In the genomic region with DNA sequence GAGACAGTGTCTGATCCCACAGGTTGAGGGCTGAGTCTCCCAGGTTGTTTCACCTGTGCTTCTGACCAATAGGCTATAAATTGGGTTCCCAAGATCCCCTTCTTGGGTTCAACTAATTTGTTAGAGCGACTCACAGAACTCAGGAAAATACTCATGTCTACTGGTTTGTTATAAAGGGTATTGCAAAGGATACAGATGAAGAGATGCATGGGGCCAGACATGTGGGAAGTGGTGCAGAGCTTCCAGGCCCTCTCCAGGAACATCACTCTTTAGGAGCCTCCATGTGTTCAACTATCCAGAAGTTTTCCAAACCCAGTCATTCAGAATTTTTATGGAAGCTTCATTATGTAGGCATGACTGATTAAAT, we compare ENCODE assay signal across 27 cellular contexts.
"Had no signal": no experiment of that assay in that cellular context is flagged by ENCODE, and none has a peak within 500 bp of the region (broad histone marks: within the 10 kb centered on the region; RNA-seq: fewer than 3 reads in every experiment).

No MANE protein-coding gene starts in this region.

- H3K4me3 ChIP-seq: colonic mucosa, esophagus muscularis mucosa, gastroesophageal sphincter, heart left ventricle, hepatocyte, lung, neural progenitor cell, prostate gland, sigmoid colon, testis, tibial artery had no signal

- H3K9me3 ChIP-seq: colonic mucosa, esophagus muscularis mucosa, gastroesophageal sphincter, heart left ventricle, prostate gland, sigmoid colon, testis, tibial artery had no signal

- H3K27me3 Mint-ChIP-seq: dendritic cell treated with granulocyte-macrophage colony-stimulating factor and Interleukin-4, amounts not matched to agents 40 ng/mL and 50 ng/mL, for 4 days; memory B cell; type B pancreatic cell had no signal

- H2AFZ ChIP-seq: hepatocyte, neural progenitor cell had no signal

- H3K27ac ChIP-seq: colonic mucosa, esophagus muscularis mucosa, foreskin keratinocyte, gastroesophageal sphincter, heart left ventricle, hepatocyte, neural progenitor cell, prostate gland, sigmoid colon, testis, tibial artery had no signal

- FAIRE-seq: endothelial cell of umbilical vein, kidney had no signal

- H3K4me3 Mint-ChIP-seq: dendritic cell treated with granulocyte-macrophage colony-stimulating factor and Interleukin-4, amounts not matched to agents 40 ng/mL and 50 ng/mL, for 4 days; memory B cell; neural progenitor cell; stimulated activated effector memory CD8-positive, alpha-beta T cell treated with anti-CD3 and anti-CD28 coated beads, Interleukin-12 subunit alpha, Interleukin-12 subunit beta, amount 100 ng/mL, for 72 hours; type B pancreatic cell had no signal

- DNase-seq: colonic mucosa; effector CD8-positive, alpha-beta T cell; foreskin keratinocyte; heart left ventricle; nucleus accumbens; sigmoid colon; stimulated activated CD4-positive, alpha-beta T cell treated with anti-CD3 and anti-CD28 coated beads, Interleukin-2, amount 100 ng/mL, for 24 hours; stimulated activated CD4-positive, alpha-beta T cell treated with anti-CD3 and anti-CD28 coated beads, Interleukin-4, amount 100 ng/mL, for 24 hours; stimulated activated naive CD8-positive, alpha-beta T cell treated with anti-CD3 and anti-CD28 coated beads, Interleukin-15, Interleukin-2, amounts not matched to agents 100 U/mL and 50 U/mL, for 24 hours; substantia nigra; testis; tibial artery had no signal

- H3K4me1 ChIP-seq: colonic mucosa, prostate gland, testis had no signal

- ATAC-seq: foreskin keratinocyte; gastroesophageal sphincter; heart left ventricle; left lobe of liver; right cardiac atrium; stimulated activated effector memory CD8-positive, alpha-beta T cell treated with anti-CD3 and anti-CD28 coated beads, Interleukin-12 subunit alpha, Interleukin-12 subunit beta, amount 100 ng/mL, for 72 hours had no signal

- H3K9ac ChIP-seq: neural progenitor cell had no signal

- H3K9me3 Mint-ChIP-seq: dendritic cell treated with granulocyte-macrophage colony-stimulating factor and Interleukin-4, amounts not matched to agents 40 ng/mL and 50 ng/mL, for 4 days; memory B cell; nephron; neural progenitor cell; stimulated activated effector memory CD8-positive, alpha-beta T cell treated with anti-CD3 and anti-CD28 coated beads, Interleukin-12 subunit alpha, Interleukin-12 subunit beta, amount 100 ng/mL, for 72 hours; type B pancreatic cell had no signal

- H3K36me3 ChIP-seq: colonic mucosa, neural progenitor cell, prostate gland had no signal

- H3K27ac Mint-ChIP-seq: dendritic cell treated with granulocyte-macrophage colony-stimulating factor and Interleukin-4, amounts not matched to agents 40 ng/mL and 50 ng/mL, for 4 days; memory B cell; nephron; neural progenitor cell; stimulated activated effector memory CD8-positive, alpha-beta T cell treated with anti-CD3 and anti-CD28 coated beads, Interleukin-12 subunit alpha, Interleukin-12 subunit beta, amount 100 ng/mL, for 72 hours; type B pancreatic cell had no signal

- H3K27me3 ChIP-seq: colonic mucosa, esophagus muscularis mucosa, foreskin keratinocyte, gastroesophageal sphincter, heart left ventricle, hepatocyte, sigmoid colon, testis, tibial artery had no signal

- H3K4me2 ChIP-seq: hepatocyte, neural progenitor cell had no signal
